In the genomic region with DNA sequence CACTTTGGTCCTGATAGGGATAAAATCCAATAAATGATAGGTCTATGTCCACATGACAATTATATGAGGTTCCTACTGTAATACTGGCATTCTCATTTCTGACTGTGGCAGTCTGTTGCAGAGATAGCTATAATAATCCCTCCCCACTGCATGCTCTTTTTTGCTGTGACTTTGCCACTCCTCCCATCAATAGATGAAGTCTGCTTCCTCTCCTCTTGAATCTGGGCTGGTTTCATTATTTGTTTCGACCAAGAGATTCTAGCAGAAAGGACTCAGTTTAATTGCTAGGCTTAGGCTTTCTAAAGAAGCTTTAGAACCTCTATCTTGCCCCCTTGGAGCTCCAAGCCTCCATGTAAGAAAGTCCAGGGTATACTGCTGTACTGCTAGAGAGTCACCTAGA, we compare ENCODE assay signal across 2 cellular contexts.
TF ChIP-seq lines count a peak whose summit lies in the region.

No MANE protein-coding gene starts in this region.

TF ChIP-seq in IMR-90, 13 proteins besides CTCF, POLR2A, EP300 and RAD21:
- TF ChIP-seq, protein P1, sequence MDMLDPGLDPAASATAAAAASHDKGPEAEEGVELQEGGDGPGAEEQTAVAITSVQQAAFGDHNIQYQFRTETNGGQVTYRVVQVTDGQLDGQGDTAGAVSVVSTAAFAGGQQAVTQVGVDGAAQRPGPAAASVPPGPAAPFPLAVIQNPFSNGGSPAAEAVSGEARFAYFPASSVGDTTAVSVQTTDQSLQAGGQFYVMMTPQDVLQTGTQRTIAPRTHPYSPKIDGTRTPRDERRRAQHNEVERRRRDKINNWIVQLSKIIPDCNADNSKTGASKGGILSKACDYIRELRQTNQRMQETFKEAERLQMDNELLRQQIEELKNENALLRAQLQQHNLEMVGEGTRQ (IDR thresholded peaks at IDR 0.05; ENCODE audit: low read depth, low read length) = no peak
- no peak for TF ChIP-seq MAZ (IDR thresholded peaks at IDR 0.05; ENCODE audit: borderline replicate concordance, low read depth, low read length)
- TF ChIP-seq CHD1 (IDR thresholded peaks at IDR 0.05; ENCODE audit: low read depth, low read length) = no peak
- TF ChIP-seq NFE2L2 (IDR thresholded peaks at IDR 0.05; ENCODE audit: low read depth, low read length) = no peak
- TF ChIP-seq FOS (IDR thresholded peaks at IDR 0.05; ENCODE audit: low read depth, low read length) = no peak
- TF ChIP-seq MAFK (IDR thresholded peaks at IDR 0.05; ENCODE audit: low read depth, low read length) = no peak
- no peak for TF ChIP-seq MXI1 (IDR thresholded peaks at IDR 0.05; ENCODE audit: borderline replicate concordance, low read depth, low read length)

TF ChIP-seq in K562, 482 proteins besides CTCF, POLR2A, EP300 and RAD21:
- TF ChIP-seq, protein P2, sequence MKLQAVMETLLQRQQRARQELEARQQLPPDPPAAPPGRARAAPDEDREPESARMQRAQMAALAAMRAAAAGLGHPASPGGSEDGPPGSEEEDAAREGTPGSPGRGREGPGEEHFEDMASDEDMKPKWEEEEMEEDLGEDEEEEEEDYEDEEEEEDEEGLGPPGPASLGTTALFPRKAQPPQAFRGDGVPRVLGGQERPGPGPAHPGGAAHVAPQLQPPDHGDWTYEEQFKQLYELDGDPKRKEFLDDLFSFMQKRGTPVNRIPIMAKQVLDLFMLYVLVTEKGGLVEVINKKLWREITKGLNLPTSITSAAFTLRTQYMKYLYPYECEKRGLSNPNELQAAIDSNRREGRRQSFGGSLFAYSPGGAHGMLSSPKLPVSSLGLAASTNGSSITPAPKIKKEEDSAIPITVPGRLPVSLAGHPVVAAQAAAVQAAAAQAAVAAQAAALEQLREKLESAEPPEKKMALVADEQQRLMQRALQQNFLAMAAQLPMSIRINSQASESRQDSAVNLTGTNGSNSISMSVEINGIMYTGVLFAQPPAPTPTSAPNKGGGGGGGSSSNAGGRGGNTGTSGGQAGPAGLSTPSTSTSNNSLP (IDR thresholded peaks at IDR 0.05; ENCODE audit: borderline replicate concordance, low read depth, low read length) = no peak
- no peak for TF ChIP-seq ZKSCAN3 (CRISPR knock-in tag; IDR thresholded peaks at IDR 0.05)
- TF ChIP-seq HNRNPLL (IDR thresholded peaks at IDR 0.05; ENCODE audit: low read depth, low read length, poor library complexity, severe bottlenecking) = no peak
- TF ChIP-seq CEBPG (CRISPR knock-in tag; IDR thresholded peaks at IDR 0.05) = no peak
- TF ChIP-seq CEBPG (tag; conservative IDR thresholded peaks at IDR 0.05 in 1 of 2, IDR thresholded peaks at IDR 0.05 in 1 of 2) = no peak
- no peak for TF ChIP-seq GTF2A2 (tag; IDR thresholded peaks at IDR 0.05)
- no peak for TF ChIP-seq SRSF7 (optimal IDR thresholded peaks at IDR 0.05; ENCODE audit: low read depth, low read length)
- no peak for TF ChIP-seq ERF (CRISPR knock-in tag; IDR thresholded peaks at IDR 0.05)
- TF ChIP-seq POLR2H (tag; IDR thresholded peaks at IDR 0.05; ENCODE audit: low read depth) = no peak
- TF ChIP-seq KHSRP (IDR thresholded peaks at IDR 0.05) = no peak
- no peak for TF ChIP-seq NR2F6 (CRISPR knock-in tag; IDR thresholded peaks at IDR 0.05)
- TF ChIP-seq RBM39 (optimal IDR thresholded peaks at IDR 0.05; ENCODE audit: low read depth, low read length) = no peak
